8 cellular contexts compared by ENCODE assay signal in the genomic region with DNA sequence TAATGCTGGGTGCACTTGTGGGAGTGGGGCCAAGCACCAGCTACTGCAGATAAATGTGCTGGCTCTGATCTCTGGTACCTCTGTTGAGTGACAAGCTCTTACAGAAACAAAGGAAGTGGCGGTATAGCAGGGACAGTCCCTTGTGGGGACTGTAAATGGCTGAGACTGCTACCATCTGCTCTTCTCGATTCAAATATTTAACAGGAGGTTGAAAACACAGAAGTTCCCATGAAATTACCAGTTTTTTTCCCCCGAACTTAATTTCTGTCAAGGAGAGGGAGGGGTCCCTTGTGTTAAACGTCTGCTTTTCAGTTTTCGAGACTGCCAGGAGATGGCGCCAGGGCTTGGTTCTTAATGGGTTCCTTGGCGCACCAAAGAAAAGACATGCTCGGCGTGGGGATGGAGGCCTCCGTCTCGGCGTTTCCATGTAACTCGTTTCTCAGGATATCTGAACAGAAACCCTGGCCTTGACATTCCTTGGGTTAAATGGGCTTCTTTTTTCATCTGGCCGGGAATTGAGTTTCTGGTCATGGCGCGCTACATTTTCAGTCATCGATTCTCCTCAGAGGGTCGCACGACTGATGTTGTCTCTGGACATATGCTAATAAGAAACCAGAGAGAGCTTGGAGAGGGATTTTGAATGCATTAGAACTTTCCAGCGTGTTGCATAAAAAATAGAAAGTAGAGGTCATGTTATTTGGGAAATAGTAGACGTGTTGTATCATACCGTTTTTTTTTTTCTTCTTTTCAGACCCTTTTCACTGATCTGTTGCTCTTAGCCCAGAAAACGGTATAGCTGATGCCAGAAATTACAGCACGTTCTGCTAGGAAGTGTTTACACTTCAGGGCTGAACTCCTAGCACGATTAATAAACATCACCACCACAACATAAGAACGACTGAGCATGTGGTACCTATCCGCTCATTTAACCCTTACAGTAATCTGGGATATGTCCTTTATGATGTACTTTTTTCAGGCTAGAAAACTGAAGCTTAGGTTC.
A peak's percentile ranks its signal among the peaks of the same experiment; 100 is the strongest.
DNase-seq lines count a peak whose midpoint lies in the region; ATAC-seq and TF ChIP-seq lines count a peak whose summit lies in the region.

No MANE protein-coding gene starts in this region.

- no peak overlapping the region for H3K27ac ChIP-seq in PC-3 (ENCODE audit: low read length)
- no peak overlapping the region for H3K27ac ChIP-seq in parathyroid adenoma

- no peaks in the 10 kb centered on the region for H3F3A ChIP-seq in PC-3 (ENCODE audit: low read length, unreplicated experiment)

- H3K27me3 Mint-ChIP-seq in activated naive CD8-positive, alpha-beta T cell, result peaks cover 6% of the 10 kb centered on the region

- H3K9ac ChIP-seq in PC-3 (ENCODE audit: low read length), result peak overlapping the region; percentile 35; the same call in 1 of the 2 replicates
- no peak overlapping the region for H3K9ac ChIP-seq in parathyroid adenoma

- H3K9me2 ChIP-seq in PC-3 (replicated peaks; ENCODE audit: low read length), result no peaks in the 10 kb centered on the region

- peaks cover 5% of the 10 kb centered on the region; the same call in 1 of the 2 replicates for H3K4me1 ChIP-seq in PC-3 (ENCODE audit: insufficient read depth, low read length)
- H3K4me1 ChIP-seq in parathyroid adenoma, result no peaks in the 10 kb centered on the region

- CTCF ChIA-PET in PC-3 (lab: Charles Lee), result interaction anchor here (0.5 to 1.4 kb wide), 5 partner anchors 62 to 525 kb away, joined by 3 to 13 read pairs (median 5); no protein-coding TSS in a partner anchor

- peak overlapping the region; percentile 63 for H3K4me3 ChIP-seq in PC-3 (ENCODE audit: low read length)
- H3K4me3 ChIP-seq in parathyroid adenoma (ENCODE audit: low read depth, low read length), result no peak overlapping the region

- POLR2A ChIA-PET in PC-3 (lab: Charles Lee; ENCODE audit: unreplicated experiment), result interaction anchor here (0.7 kb wide), 1 partner anchor 193 kb away, joined by 3 read pairs; no protein-coding TSS in a partner anchor

- H3K9me3 ChIP-seq in PC-3 (ENCODE audit: low read length), result no peaks in the 10 kb centered on the region
- H3K9me3 ChIP-seq in parathyroid adenoma (ENCODE audit: control insufficient read depth, low read length), result no peaks in the 10 kb centered on the region

- peak; percentile 81 for ATAC-seq in PC-3
- ATAC-seq in Right ventricle myocardium superior (ENCODE audit: poor library complexity), result peak; percentile 95

- no peaks in the 10 kb centered on the region for H3K79me2 ChIP-seq in PC-3 (ENCODE audit: low read length)
- H3K79me2 ChIP-seq in parathyroid adenoma, result no peaks in the 10 kb centered on the region

- H3K9me3 Mint-ChIP-seq in activated naive CD8-positive, alpha-beta T cell (ENCODE audit: low read depth), result no peaks in the 10 kb centered on the region

- H3K27ac Mint-ChIP-seq in activated naive CD8-positive, alpha-beta T cell, result no peak overlapping the region

- H3K4me1 Mint-ChIP-seq in activated naive CD8-positive, alpha-beta T cell (ENCODE audit: low read depth), result peaks cover 17% of the 10 kb centered on the region

- TF ChIP-seq CTCF in PC-3 (conservative IDR thresholded peaks at IDR 0.05; ENCODE audit: low read depth, low read length), result peak; percentile 85
- TF ChIP-seq CTCF in parathyroid adenoma (IDR thresholded peaks at IDR 0.05), result peak; percentile 33

- no TSS peak for BruUV-seq in PC-3 (replicated peaks; lab: Mats Ljungman, UMichigan)

- H2AFZ ChIP-seq in PC-3 (ENCODE audit: low read length) (peak overlapping the region; percentile 90), parathyroid adenoma (no peak overlapping the region)

- no peaks in the 10 kb centered on the region for H3K36me3 ChIP-seq in PC-3 (ENCODE audit: low read depth, low read length)
- no peaks in the 10 kb centered on the region for H3K36me3 ChIP-seq in parathyroid adenoma (ENCODE audit: control insufficient read depth, insufficient read depth, low read length)

- peak overlapping the region; percentile 65 for H3K4me3 Mint-ChIP-seq in activated naive CD8-positive, alpha-beta T cell

- H3K27me3 ChIP-seq in PC-3 (ENCODE audit: low read length) (no peaks in the 10 kb centered on the region), parathyroid adenoma (ENCODE audit: control insufficient read depth, insufficient read depth, low read length) (no peaks in the 10 kb centered on the region)

- peak overlapping the region; percentile 87 for H3K4me2 ChIP-seq in PC-3 (ENCODE audit: low read length)
- no peak overlapping the region for H3K4me2 ChIP-seq in parathyroid adenoma (ENCODE audit: low read length)

- no peaks in the 10 kb centered on the region for H3K36me3 Mint-ChIP-seq in activated naive CD8-positive, alpha-beta T cell

- intact Hi-C loops in PC-3 (cut with micrococcal nuclease) (loop anchor here (1.0 to 2.0 kb wide), 2 partner anchors 139 to 236 kb away; no protein-coding TSS in a partner anchor), Right ventricle myocardium superior (cut with DNase I) (loop anchor here (5.0 to 10.0 kb wide), 5 partner anchors 82 to 524 kb away; a partner anchor contains a TSS)

- DNase-seq in GM04504 (ENCODE audit: low read depth) (peak; percentile 49), GOT3 (lab: John Stamatoyannopoulos, UW) (peak; percentile 57), KG1 (lab: John Stamatoyannopoulos, UW) (peak; percentile 15), PC-3 (peak; percentile 81), Right ventricle myocardium superior (peak; percentile 84), T1000 (lab: John Stamatoyannopoulos, UW) (no peak)

- no peaks in the 10 kb centered on the region for H4K20me1 ChIP-seq in PC-3 (ENCODE audit: low read length)
